ENCODE assay signal across 1 cellular context in the genomic region with DNA sequence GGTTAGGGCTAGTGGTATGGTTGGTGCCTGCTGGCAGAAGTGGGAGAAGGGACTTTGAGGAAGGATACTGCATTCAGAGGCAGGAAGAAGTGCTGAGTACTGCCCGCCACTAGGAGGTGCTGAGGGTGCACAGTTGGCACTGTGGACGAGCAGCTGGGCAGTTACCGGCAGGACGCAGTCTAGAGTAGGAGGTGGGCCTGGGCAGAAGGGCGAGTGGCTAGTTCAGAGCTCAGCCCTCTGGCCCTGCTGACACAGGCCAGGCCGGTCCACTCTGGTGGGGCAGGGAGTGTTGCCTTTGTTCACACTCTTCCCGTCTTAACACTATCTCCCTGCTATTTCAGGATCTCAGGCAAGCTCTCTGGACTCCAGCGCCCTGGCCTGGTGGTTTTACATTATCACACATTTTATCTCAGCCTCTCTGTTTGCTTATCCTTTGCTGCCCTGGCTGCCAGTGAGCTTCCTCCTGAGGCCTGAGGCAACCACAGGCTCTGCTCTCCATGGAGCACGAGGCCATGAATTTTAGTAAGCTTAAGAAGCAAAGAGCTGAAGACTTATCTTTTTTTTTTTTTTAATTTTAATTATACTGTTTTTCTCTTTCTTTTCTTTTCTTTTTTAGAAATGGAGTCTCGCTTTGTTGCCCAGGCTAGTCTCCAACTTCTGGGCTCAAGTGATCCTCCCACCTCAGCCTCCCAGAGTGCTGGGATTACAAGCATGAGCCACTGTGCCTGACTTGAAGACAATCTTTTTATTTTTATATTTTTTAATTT.
A peak's percentile ranks its signal among the peaks of the same experiment; 100 is the strongest.
TF ChIP-seq lines count a peak whose summit lies in the region.

No MANE protein-coding gene starts in this region.

TF ChIP-seq in neural cell, 6 proteins besides CTCF, POLR2A, EP300 and RAD21:
- TF ChIP-seq SMC3 (conservative IDR thresholded peaks at IDR 0.05; ENCODE audit: poor library complexity) (peak; percentile 68), TAF1 (IDR thresholded peaks at IDR 0.05; ENCODE audit: low read depth) (no peak), EZH2 (IDR thresholded peaks at IDR 0.05; ENCODE audit: borderline replicate concordance, insufficient read depth, low read length, poor library complexity, severe bottlenecking) (no peak)
- TF ChIP-seq, protein P1, sequence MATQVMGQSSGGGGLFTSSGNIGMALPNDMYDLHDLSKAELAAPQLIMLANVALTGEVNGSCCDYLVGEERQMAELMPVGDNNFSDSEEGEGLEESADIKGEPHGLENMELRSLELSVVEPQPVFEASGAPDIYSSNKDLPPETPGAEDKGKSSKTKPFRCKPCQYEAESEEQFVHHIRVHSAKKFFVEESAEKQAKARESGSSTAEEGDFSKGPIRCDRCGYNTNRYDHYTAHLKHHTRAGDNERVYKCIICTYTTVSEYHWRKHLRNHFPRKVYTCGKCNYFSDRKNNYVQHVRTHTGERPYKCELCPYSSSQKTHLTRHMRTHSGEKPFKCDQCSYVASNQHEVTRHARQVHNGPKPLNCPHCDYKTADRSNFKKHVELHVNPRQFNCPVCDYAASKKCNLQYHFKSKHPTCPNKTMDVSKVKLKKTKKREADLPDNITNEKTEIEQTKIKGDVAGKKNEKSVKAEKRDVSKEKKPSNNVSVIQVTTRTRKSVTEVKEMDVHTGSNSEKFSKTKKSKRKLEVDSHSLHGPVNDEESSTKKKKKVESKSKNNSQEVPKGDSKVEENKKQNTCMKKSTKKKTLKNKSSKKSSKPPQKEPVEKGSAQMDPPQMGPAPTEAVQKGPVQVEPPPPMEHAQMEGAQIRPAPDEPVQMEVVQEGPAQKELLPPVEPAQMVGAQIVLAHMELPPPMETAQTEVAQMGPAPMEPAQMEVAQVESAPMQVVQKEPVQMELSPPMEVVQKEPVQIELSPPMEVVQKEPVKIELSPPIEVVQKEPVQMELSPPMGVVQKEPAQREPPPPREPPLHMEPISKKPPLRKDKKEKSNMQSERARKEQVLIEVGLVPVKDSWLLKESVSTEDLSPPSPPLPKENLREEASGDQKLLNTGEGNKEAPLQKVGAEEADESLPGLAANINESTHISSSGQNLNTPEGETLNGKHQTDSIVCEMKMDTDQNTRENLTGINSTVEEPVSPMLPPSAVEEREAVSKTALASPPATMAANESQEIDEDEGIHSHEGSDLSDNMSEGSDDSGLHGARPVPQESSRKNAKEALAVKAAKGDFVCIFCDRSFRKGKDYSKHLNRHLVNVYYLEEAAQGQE (IDR thresholded peaks at IDR 0.05; ENCODE audit: borderline replicate concordance): no peak
